In the genomic region with DNA sequence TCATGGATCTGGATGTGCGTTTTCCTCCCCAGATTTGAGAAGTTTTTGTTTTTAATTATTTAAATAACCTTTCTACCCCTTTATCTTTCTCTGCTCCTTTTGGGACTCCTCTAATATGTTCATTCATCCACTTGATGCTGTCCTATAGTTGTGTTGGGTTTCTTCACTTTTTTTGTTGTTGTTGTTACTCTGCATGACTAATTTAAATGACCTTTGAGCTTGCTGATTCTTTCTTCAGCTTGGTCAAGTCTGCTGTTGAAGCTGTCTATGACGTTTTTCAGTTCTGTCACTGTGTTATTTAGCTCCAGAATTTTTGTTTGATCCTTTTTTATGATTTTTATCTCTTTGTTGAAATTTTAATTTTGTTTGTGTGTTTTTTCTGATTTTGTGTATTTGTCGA, we compare ENCODE assay signal across 8 cellular contexts.
"Had no signal": no experiment of that assay in that cellular context is flagged by ENCODE, and none has a peak within 500 bp of the region (broad histone marks: within the 10 kb centered on the region; RNA-seq: fewer than 3 reads in every experiment).

No MANE protein-coding gene starts in this region.

- FAIRE-seq: G401.6, GM12878, GM12891, GM12892, GM18507, GM19239 had no signal

- DNase-seq: GDM1, GF-D8 had no signal

- ATAC-seq: GM12878 had no signal

- H3K4me3 ChIP-seq: GM12878 had no signal
